In the genomic region with DNA sequence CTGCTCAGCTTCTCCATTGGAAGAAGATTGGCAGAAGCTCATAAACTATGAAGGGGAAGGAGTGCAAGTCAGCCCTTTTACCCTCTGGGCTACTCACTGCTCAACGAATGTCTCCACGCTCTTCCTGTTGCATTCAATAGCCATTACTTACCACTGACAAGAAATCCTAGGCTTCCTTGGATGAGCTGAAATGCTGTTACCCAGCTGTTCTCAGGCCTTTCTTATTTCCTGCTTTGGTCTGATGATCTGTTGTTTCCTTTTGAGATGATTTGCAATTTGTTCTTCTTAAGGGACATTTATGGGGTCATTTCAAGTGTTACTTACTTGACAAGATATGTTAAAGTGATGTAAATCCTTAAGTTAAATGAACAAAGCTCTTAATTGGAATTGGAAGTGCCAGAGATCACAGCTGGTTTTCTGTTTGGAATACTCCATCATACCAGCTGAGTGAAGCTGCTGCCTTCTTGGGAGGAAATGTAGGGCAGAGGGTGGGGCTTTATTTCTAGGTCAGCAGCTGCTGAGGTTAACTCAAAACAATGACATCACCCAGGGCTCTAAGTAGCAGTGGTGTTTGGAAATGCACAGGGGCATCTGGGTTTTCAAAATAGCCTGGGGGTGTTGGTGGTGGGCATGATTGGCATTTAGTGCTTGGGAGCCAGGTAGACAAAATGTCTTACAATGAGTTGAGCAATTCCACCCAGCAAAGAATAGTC, we compare ENCODE assay signal across 8 cellular contexts.
DNase-seq lines count a peak whose midpoint lies in the region; ATAC-seq and TF ChIP-seq lines count a peak whose summit lies in the region.

No MANE protein-coding gene starts in this region.

- peak overlapping the region; percentile 79 for H3K27ac ChIP-seq in CD4-positive, CD25-positive, alpha-beta regulatory T cell (ENCODE audit: insufficient read depth, low read length, poor library complexity, severe bottlenecking)
- no peak overlapping the region for H3K27ac ChIP-seq in RWPE2 (ENCODE audit: poor library complexity, severe bottlenecking)

- H3K4me1 Mint-ChIP-seq in CD4-positive, CD25-positive, alpha-beta regulatory T cell, result peaks cover 17 to 50% (median 34%) of the 10 kb centered on the region in 4 donors

- no peaks in the 10 kb centered on the region for H3K36me3 ChIP-seq in CD4-positive, CD25-positive, alpha-beta regulatory T cell (ENCODE audit: control insufficient read depth, insufficient read depth, low read length)
- no peaks in the 10 kb centered on the region for H3K36me3 ChIP-seq in RWPE2 (ENCODE audit: low read depth)

- H3K27me3 Mint-ChIP-seq in CD4-positive, CD25-positive, alpha-beta regulatory T cell, result no peaks in the 10 kb centered on the region

- H3K27ac Mint-ChIP-seq in CD4-positive, CD25-positive, alpha-beta regulatory T cell, result peak overlapping the region; percentile 95 to 99 (median 95)

- H3K4me3 ChIP-seq in CD4-positive, CD25-positive, alpha-beta regulatory T cell (ENCODE audit: low read depth, low read length), result peak overlapping the region; percentile 80
- no peak overlapping the region for H3K4me3 ChIP-seq in RWPE2 (ENCODE audit: severe bottlenecking)

- H3K4me1 ChIP-seq in CD4-positive, CD25-positive, alpha-beta regulatory T cell (ENCODE audit: control insufficient read depth, insufficient read depth, low read length, poor library complexity, severe bottlenecking), result peaks cover 40% of the 10 kb centered on the region
- H3K4me1 ChIP-seq in RWPE2 (ENCODE audit: insufficient read depth, poor library complexity, severe bottlenecking), result no peaks in the 10 kb centered on the region

- ATAC-seq in CD4-positive, CD25-positive, alpha-beta regulatory T cell (ENCODE audit: low read depth in 2 of 2), result peak; percentile 95 to 96
- ATAC-seq in RWPE2 (ENCODE audit: low read depth), result peak; percentile 45; the same call in 2 of the 3 replicates

- peaks cover 7% of the 10 kb centered on the region for H3K36me3 Mint-ChIP-seq in CD4-positive, CD25-positive, alpha-beta regulatory T cell

- H3K9me3 ChIP-seq in CD4-positive, CD25-positive, alpha-beta regulatory T cell (ENCODE audit: control insufficient read depth in 2 of 2, low read length in 2 of 2), result no peaks in the 10 kb centered on the region
- no peaks in the 10 kb centered on the region for H3K9me3 ChIP-seq in RWPE2 (ENCODE audit: severe bottlenecking)

- TF ChIP-seq CTCF in RWPE2 (IDR thresholded peaks at IDR 0.05; ENCODE audit: poor library complexity, severe bottlenecking), result no peak

- H3K9me3 Mint-ChIP-seq in CD4-positive, CD25-positive, alpha-beta regulatory T cell, result no peaks in the 10 kb centered on the region

- peak overlapping the region; percentile 71 to 90 (median 82) for H3K4me3 Mint-ChIP-seq in CD4-positive, CD25-positive, alpha-beta regulatory T cell

- DNase-seq in CD4-positive, CD25-positive, alpha-beta regulatory T cell, result peak; percentile 41 to 89 (median 70)
- DNase-seq in RWPE2 (ENCODE audit: low spot score), result no peak
- DNase-seq in effector CD4-positive, alpha-beta T cell, result peak; percentile 35
- DNase-seq in myocyte (ENCODE audit: low read depth), result peak; percentile 94
- DNase-seq in NCI-H446 treated with DMSO at 0.1 percent for 48 hours (lab: John Stamatoyannopoulos, UW), result no peak
- DNase-seq in NCI-H1092 treated with DMSO at 0.1 percent for 48 hours (lab: John Stamatoyannopoulos, UW), result no peak
- no peak for DNase-seq in NCI-H2029 (lab: John Stamatoyannopoulos, UW)
- DNase-seq in Ammon's horn (ENCODE audit: low spot score), result no peak

- H3K27me3 ChIP-seq in CD4-positive, CD25-positive, alpha-beta regulatory T cell (ENCODE audit: control insufficient read depth, insufficient read depth, low read length), result no peaks in the 10 kb centered on the region
- H3K27me3 ChIP-seq in RWPE2 (ENCODE audit: insufficient read depth, poor library complexity, severe bottlenecking), result no peaks in the 10 kb centered on the region

Comparison
In these comparisons a context has a peak if more than half of its experiments do, and no peak if none do; other contexts are left out.
1. DNase-seq: peak in CD4-positive, CD25-positive, alpha-beta regulatory T cell (3 of 3), effector CD4-positive, alpha-beta T cell (single experiment) and myocyte (single experiment); none in RWPE2 (single experiment), NCI-H446 treated with DMSO at 0.1 percent for 48 hours (single experiment), NCI-H1092 treated with DMSO at 0.1 percent for 48 hours (single experiment), NCI-H2029 (single experiment) and Ammon's horn (single experiment).